In genomic region chr3:155196131-155197075, GRCh38 we compare ENCODE assay signal across 19 cellular contexts.
"Had no signal": no experiment of that assay in that cellular context is flagged by ENCODE, and none has a peak within 500 bp of the region (broad histone marks: within the 10 kb centered on the region; RNA-seq: fewer than 3 reads in every experiment).

No MANE protein-coding gene starts in this region.

- H3K4me2 ChIP-seq: smooth muscle cell had no signal

- H3K27ac ChIP-seq: brain microvascular endothelial cell, foreskin keratinocyte, left ventricle myocardium inferior, ovary, right atrium auricular region, upper lobe of left lung had no signal

- H3K4me3 ChIP-seq: left ventricle myocardium inferior, ovary, right atrium auricular region, smooth muscle cell, upper lobe of left lung had no signal

- H3K9me3 ChIP-seq: left ventricle myocardium inferior, ovary, right atrium auricular region, upper lobe of left lung had no signal

- H3K27me3 Mint-ChIP-seq: memory B cell; stimulated activated memory B cell treated with anti-CD40 and anti-IgM and Interleukin-4, amounts not matched to agents 10 μg/mL and 1 μg/mL and 100 μg/mL, for 72 hours had no signal

- H3K27me3 ChIP-seq: brain microvascular endothelial cell, foreskin keratinocyte, ovary, right atrium auricular region, upper lobe of left lung had no signal

- H3K4me1 ChIP-seq: foreskin keratinocyte, left ventricle myocardium inferior, right atrium auricular region, upper lobe of left lung had no signal

- H3K4me3 Mint-ChIP-seq: activated naive CD4-positive, alpha-beta T cell treated with anti-CD3 and anti-CD28 coated beads, Interleukin-2, amount 50 U/mL, for 24 hours; memory B cell; neural crest cell; stimulated activated memory B cell treated with anti-CD40 and anti-IgM and Interleukin-4, amounts not matched to agents 10 μg/mL and 1 μg/mL and 100 μg/mL, for 72 hours had no signal

- H3K36me3 ChIP-seq: brain microvascular endothelial cell, left ventricle myocardium inferior, ovary, right atrium auricular region, upper lobe of left lung had no signal

- H3K9me3 Mint-ChIP-seq: activated naive CD4-positive, alpha-beta T cell treated with anti-CD3 and anti-CD28 coated beads, Interleukin-2, amount 50 U/mL, for 24 hours; memory B cell; neural crest cell; stimulated activated memory B cell treated with anti-CD40 and anti-IgM and Interleukin-4, amounts not matched to agents 10 μg/mL and 1 μg/mL and 100 μg/mL, for 72 hours had no signal

- H3K4me1 Mint-ChIP-seq: activated naive CD4-positive, alpha-beta T cell treated with anti-CD3 and anti-CD28 coated beads, Interleukin-2, amount 50 U/mL, for 24 hours; memory B cell; neural crest cell; stimulated activated memory B cell treated with anti-CD40 and anti-IgM and Interleukin-4, amounts not matched to agents 10 μg/mL and 1 μg/mL and 100 μg/mL, for 72 hours had no signal

- H3K27ac Mint-ChIP-seq: activated naive CD4-positive, alpha-beta T cell treated with anti-CD3 and anti-CD28 coated beads, Interleukin-2, amount 50 U/mL, for 24 hours; memory B cell; stimulated activated memory B cell treated with anti-CD40 and anti-IgM and Interleukin-4, amounts not matched to agents 10 μg/mL and 1 μg/mL and 100 μg/mL, for 72 hours had no signal

- ATAC-seq: activated CD4-positive, CD25-positive, alpha-beta regulatory T cell treated with anti-CD3 and anti-CD28 coated beads, Interleukin-2, amount 50 U/mL, for 24 hours; esophagus mucosa; foreskin keratinocyte; stimulated activated memory B cell treated with anti-CD40 and anti-IgM and Interleukin-4, amounts not matched to agents 10 μg/mL and 1 μg/mL and 100 μg/mL, for 72 hours had no signal

- DNase-seq: activated CD4-positive, alpha-beta T cell treated with anti-CD3 and anti-CD28 coated beads, Interleukin-2, amount 50 U/mL, for 4 hours; activated effector memory CD4-positive, alpha-beta T cell treated with Interleukin-2 at 50 U/mL for 16 hours; activated T-cell treated with anti-CD3 and anti-CD28 coated beads, Interleukin-2, amount 50 U/mL, for 1 hour; amniotic stem cell; brain microvascular endothelial cell; cerebellar nuclear complex; foreskin keratinocyte; kidney; left ventricle myocardium inferior; ovary; upper lobe of left lung had no signal

- H3K36me3 Mint-ChIP-seq: activated naive CD4-positive, alpha-beta T cell treated with anti-CD3 and anti-CD28 coated beads, Interleukin-2, amount 50 U/mL, for 24 hours; memory B cell; stimulated activated memory B cell treated with anti-CD40 and anti-IgM and Interleukin-4, amounts not matched to agents 10 μg/mL and 1 μg/mL and 100 μg/mL, for 72 hours had no signal
